In the genomic region with DNA sequence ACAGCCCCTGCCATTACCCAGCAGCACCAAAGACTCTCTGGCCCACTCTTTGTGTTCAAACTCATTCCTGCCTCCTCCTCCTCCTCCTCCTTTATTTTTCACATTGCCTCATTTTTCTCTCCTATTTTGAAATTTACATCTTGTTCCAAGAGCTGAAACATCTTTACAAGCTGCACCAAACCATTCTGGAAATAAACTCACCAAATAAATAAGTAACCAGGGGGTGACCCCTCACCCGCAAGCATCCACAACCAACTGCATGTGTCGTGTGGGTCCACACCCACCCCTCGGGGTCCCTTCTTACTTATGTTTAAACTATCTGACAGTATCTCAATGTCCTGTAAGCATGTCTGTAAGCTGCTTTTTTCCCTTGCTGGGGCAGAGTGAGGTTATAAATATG, we compare ENCODE assay signal across 16 cellular contexts. TPM values are rescaled to one million over a fixed set of nuclear protein-coding genes. Genes with fewer than 3 reads are reported as not detected.
DNase-seq lines count a peak whose midpoint lies in the region; ATAC-seq, FAIRE-seq and TF ChIP-seq lines count a peak whose summit lies in the region.
"Had no signal": no experiment of that assay in that cellular context is flagged by ENCODE, and none has a peak within 500 bp of the region (broad histone marks: within the 10 kb centered on the region; RNA-seq: fewer than 3 reads in every experiment).

No MANE protein-coding gene starts in this region.

- peaks cover 34% of the 10 kb centered on the region for H3K36me3 Mint-ChIP-seq in brain
- peaks cover 4% of the 10 kb centered on the region for H3K36me3 Mint-ChIP-seq in neural progenitor cell
- H3K36me3 Mint-ChIP-seq: CD4-positive, CD25-positive, alpha-beta regulatory T cell had no signal

- FAIRE-seq in HTR-8/SVneo (lab: Jason Lieb, UNC) = peak; percentile 44
- FAIRE-seq: GM18507 had no signal

- H3K9me3 Mint-ChIP-seq in brain (peaks cover 0 to 5% (median 0%) of the 10 kb centered on the region in 5 experiments), neural progenitor cell (no peaks in the 10 kb centered on the region)
- H3K9me3 Mint-ChIP-seq: GM23338, H9 had no signal

- no peak for DNase-seq in HTR-8/SVneo (ENCODE audit: insufficient read length, low spot score)
- DNase-seq in esophagus squamous epithelium (lab: John Stamatoyannopoulos, UW) = no peak
- DNase-seq in neural progenitor cell (ENCODE audit: low spot score) = no peak
- DNase-seq in NOMO-1 treated with DMSO at 0.1 percent for 48 hours (lab: John Stamatoyannopoulos, UW; ENCODE audit: unreplicated experiment) = no peak
- no peak for DNase-seq in H7
- no peak for DNase-seq in AG20443 (ENCODE audit: low spot score)
- DNase-seq: 8988T; Calu3; CD4-positive, CD25-positive, alpha-beta regulatory T cell; DMS 273 treated with DMSO at 0.1 percent for 48 hours; H9 had no signal

- H3K9me3 ChIP-seq in esophagus squamous epithelium (no peaks in the 10 kb centered on the region), neural progenitor cell (ENCODE audit: low read depth) (no peaks in the 10 kb centered on the region)
- H3K9me3 ChIP-seq: BLaER1 treated with 17β-estradiol and CSF1 and Interleukin-3, amounts not matched to agents 10 nM and 100 nM had no signal

- H3F3A ChIP-seq in neural progenitor cell (ENCODE audit: low read depth) = peaks cover 11% of the 10 kb centered on the region

- H3K27ac Mint-ChIP-seq in brain (peak overlapping the region in 1 of 5 experiments; percentile 7), neural progenitor cell (no peak overlapping the region)
- H3K27ac Mint-ChIP-seq: CD4-positive, CD25-positive, alpha-beta regulatory T cell; GM23338; H9 had no signal

- H3K4me1 ChIP-seq in esophagus squamous epithelium (peaks cover 7 to 50% (median 10%) of the 10 kb centered on the region in 3 donors), neural progenitor cell (peaks cover 17% of the 10 kb centered on the region)

- WGBS in esophagus squamous epithelium, 2 donors = 58 to 63% methylated on average over 3 of the region's 3 CpGs

- H3K9ac ChIP-seq in neural progenitor cell = no peak overlapping the region
- H3K9ac ChIP-seq: BLaER1 treated with 17β-estradiol and CSF1 and Interleukin-3, amounts not matched to agents 10 nM and 100 nM had no signal

- intact Hi-C loops in esophagus squamous epithelium (cut with DNase I) = loop anchor here (10.0 kb wide), 1 partner anchor 96 kb away; no protein-coding TSS in a partner anchor

- H3K27me3 ChIP-seq in esophagus squamous epithelium (peaks cover 0 to 81% (median 5%) of the 10 kb centered on the region in 4 donors), neural progenitor cell (peaks cover 49% of the 10 kb centered on the region), H7 (ENCODE audit: control insufficient read depth, insufficient read depth, low read length) (peaks cover 16% of the 10 kb centered on the region)

- H3K27me3 Mint-ChIP-seq in brain = peaks cover 22% of the 10 kb centered on the region
- H3K27me3 Mint-ChIP-seq in neural progenitor cell (ENCODE audit: insufficient read depth, low read depth) = peaks cover 21% of the 10 kb centered on the region

- H3K36me3 ChIP-seq in esophagus squamous epithelium (no peaks in the 10 kb centered on the region), neural progenitor cell (no peaks in the 10 kb centered on the region), H7 (replicated peaks; ENCODE audit: control insufficient read depth, insufficient read depth, low read length) (no peaks in the 10 kb centered on the region)
- H3K36me3 ChIP-seq: BLaER1 treated with 17β-estradiol and CSF1 and Interleukin-3, amounts not matched to agents 10 nM and 100 nM had no signal

- no peaks in the 10 kb centered on the region for H3K79me2 ChIP-seq in neural progenitor cell (ENCODE audit: low read depth)

- H2AFZ ChIP-seq in neural progenitor cell (replicated peaks) = no peak overlapping the region
- H2AFZ ChIP-seq: GM23338 had no signal

- peak overlapping the region; percentile 0 to 67 (median 11) for H3K4me3 Mint-ChIP-seq in brain
- peak overlapping the region; percentile 13 for H3K4me3 Mint-ChIP-seq in neural progenitor cell
- H3K4me3 Mint-ChIP-seq: CD4-positive, CD25-positive, alpha-beta regulatory T cell had no signal

- TF ChIP-seq POLR2A in esophagus squamous epithelium (IDR thresholded peaks at IDR 0.05) = no peak

- TF ChIP-seq CTCF in brain (conservative IDR thresholded peaks at IDR 0.05) (no peak), esophagus squamous epithelium (IDR thresholded peaks at IDR 0.05) (no peak), neural progenitor cell (IDR thresholded peaks at IDR 0.05) (no peak)

- no peak overlapping the region for H3K4me2 ChIP-seq in neural progenitor cell
- H3K4me2 ChIP-seq: BLaER1 treated with 17β-estradiol and CSF1 and Interleukin-3, amounts not matched to agents 10 nM and 100 nM; GM23338 had no signal

- H4K20me1 ChIP-seq in neural progenitor cell (ENCODE audit: low read depth) = peaks cover 47% of the 10 kb centered on the region

- H3K4me3 ChIP-seq in esophagus squamous epithelium = peak overlapping the region in 1 of 4 donors; percentile 5
- no peak overlapping the region for H3K4me3 ChIP-seq in neural progenitor cell
- no peak overlapping the region for H3K4me3 ChIP-seq in H7 (ENCODE audit: insufficient read depth, low read depth, low read length)
- H3K4me3 ChIP-seq: BLaER1 treated with 17β-estradiol and CSF1 and Interleukin-3, amounts not matched to agents 10 nM and 100 nM; GM23338 had no signal

- H3K27ac ChIP-seq in esophagus squamous epithelium (peak overlapping the region; percentile 36 to 79 (median 64)), neural progenitor cell (no peak overlapping the region)
- H3K27ac ChIP-seq: BLaER1 treated with 17β-estradiol and CSF1 and Interleukin-3, amounts not matched to agents 10 nM and 100 nM had no signal

- peaks cover 49% of the 10 kb centered on the region for H3K4me1 Mint-ChIP-seq in brain
- H3K4me1 Mint-ChIP-seq in neural progenitor cell = peaks cover 33% of the 10 kb centered on the region

- ATAC-seq in GM19023 (IDR thresholded peaks at IDR 0.05; ENCODE audit: unreplicated experiment) = no peak
- ATAC-seq: GM23338 had no signal

RNA-seq across cellular contexts. Expression of a gene that starts 1.4 kb away (rescaled TPM):
- 8.4 TPM for polyA plus RNA-seq in brain (ENCODE audit: insufficient read depth, low read depth, low replicate concordance)
- total RNA-seq in esophagus squamous epithelium (1 to 10 TPM in 2 of 4 donors, under 1 TPM in 2; 0.11 to 3.6 (median 1.1) TPM), neural progenitor cell (ENCODE audit: low replicate concordance) (0.97 and 1.0 TPM in 2 replicates)
- 0.41 and 0.48 TPM in 2 replicates for total RNA-seq in H7 (2014; rRNA removed; shearing (Covaris generic))
- total RNA-seq: Calu3; CD4-positive, CD25-positive, alpha-beta regulatory T cell had no signal
